In the genomic region with DNA sequence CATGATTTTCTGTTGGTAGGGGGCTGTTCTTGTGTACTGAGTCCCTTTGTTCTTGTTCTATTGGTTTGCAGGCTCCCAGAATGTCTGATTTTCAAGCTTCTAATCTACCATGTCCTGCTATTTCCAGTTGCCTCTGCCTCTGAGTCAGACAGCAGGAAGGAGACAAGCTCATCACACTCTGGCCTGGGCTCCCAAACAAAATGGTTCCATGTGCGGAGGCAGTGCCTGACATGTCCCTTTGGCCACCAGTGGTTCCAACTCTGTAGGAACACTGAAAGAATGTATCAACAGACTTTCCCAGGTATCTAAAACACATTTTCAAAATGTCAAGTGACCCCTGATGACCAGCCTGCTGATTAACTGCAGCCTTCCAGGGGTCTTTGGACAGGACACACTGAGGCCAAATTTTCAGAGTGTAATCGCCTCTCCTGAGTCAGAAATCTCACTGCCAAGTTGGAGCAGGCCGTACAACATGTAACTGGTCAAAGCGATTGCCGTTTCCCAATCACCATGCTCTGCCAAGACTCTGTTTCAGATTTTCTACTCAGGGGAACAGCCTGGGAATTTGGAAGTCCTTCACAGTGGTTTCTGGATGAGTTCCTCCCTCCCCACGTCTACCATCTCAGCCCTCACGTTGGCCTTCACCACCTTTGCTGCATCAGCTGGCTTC, we compare ENCODE assay signal across 1 cellular context.
TF ChIP-seq lines count a peak whose summit lies in the region.

No MANE protein-coding gene starts in this region.

TF ChIP-seq in K562, 482 proteins besides CTCF, POLR2A, EP300 and RAD21 (continued from another document):
- TF ChIP-seq E4F1 (CRISPR knock-in tag; IDR thresholded peaks at IDR 0.05; ENCODE audit: borderline replicate concordance) (no peak), POLR3A (IDR thresholded peaks at IDR 0.05; ENCODE audit: borderline replicate concordance, extremely low read depth, insufficient read depth, insufficient read length) (no peak), SAP30 (IDR thresholded peaks at IDR 0.05; ENCODE audit: borderline replicate concordance, insufficient read depth, low read depth, low read length, poor library complexity, severe bottlenecking) (no peak), DNMT1 (IDR thresholded peaks at IDR 0.05) (no peak), HMBOX1 (IDR thresholded peaks at IDR 0.05) (no peak), SETDB1 (IDR thresholded peaks at IDR 0.05; ENCODE audit: low read length) (no peak), TFE3 (CRISPR knock-in tag; IDR thresholded peaks at IDR 0.05) (no peak), ZNF143 (CRISPR knock-in tag; IDR thresholded peaks at IDR 0.05) (no peak), MYC (IDR thresholded peaks at IDR 0.05; ENCODE audit: low read depth, low read length) (no peak), MYC (CRISPR knock-in tag; IDR thresholded peaks at IDR 0.05; ENCODE audit: borderline replicate concordance, low read depth) (no peak), ZC3H8 (IDR thresholded peaks at IDR 0.05) (no peak), POLR2AphosphoS2 (IDR thresholded peaks at IDR 0.05; ENCODE audit: low read length) (no peak), ZNF398 (CRISPR knock-in tag; IDR thresholded peaks at IDR 0.05) (no peak)
